In the genomic region with DNA sequence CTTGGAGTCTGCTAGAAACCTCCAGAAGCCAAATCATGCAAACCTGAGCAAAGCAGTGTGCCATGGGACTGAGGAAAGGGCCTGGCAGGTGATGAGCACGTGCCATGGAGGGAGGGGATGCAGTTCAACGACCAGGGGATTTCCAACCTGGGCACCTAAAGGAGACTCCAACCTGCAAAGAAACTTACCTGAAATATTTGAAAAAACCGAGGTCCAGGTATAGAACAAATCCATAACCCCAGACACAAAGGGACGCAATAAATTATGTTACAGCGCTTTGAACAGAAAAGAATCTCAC, we compare ENCODE assay signal across 16 cellular contexts. TPM values are rescaled to one million over a fixed set of nuclear protein-coding genes. Genes with fewer than 3 reads are reported as not detected.
DNase-seq lines count a peak whose midpoint lies in the region; ATAC-seq, FAIRE-seq and TF ChIP-seq lines count a peak whose summit lies in the region.
"Had no signal": no experiment of that assay in that cellular context is flagged by ENCODE, and none has a peak within 500 bp of the region (broad histone marks: within the 10 kb centered on the region; RNA-seq: fewer than 3 reads in every experiment).

No MANE protein-coding gene starts in this region.

- no peaks in the 10 kb centered on the region for H3K9me3 Mint-ChIP-seq in CD4-positive, alpha-beta T cell
- peaks cover 2% of the 10 kb centered on the region for H3K9me3 Mint-ChIP-seq in activated T-helper 1 cell treated with anti-CD3 and anti-CD28 coated beads, Interleukin-12 subunit alpha, Interleukin-12 subunit beta, Interleukin-2, Interleukin-4 antibody, amounts not matched to agents 30 ng/mL and 10 ng/mL and 1 ng/mL, durations not matched to agents 14 hours and 24 hours and 36 hours
- H3K9me3 Mint-ChIP-seq: CD14-positive monocyte had no signal

- H4K91ac ChIP-seq in H1 (replicated peaks; ENCODE audit: insufficient read length, low read length) = peak overlapping the region; percentile 42

- TF ChIP-seq RAD21 in H1 (IDR thresholded peaks at IDR 0.05 in 1 of 2, conservative IDR thresholded peaks at IDR 0.05 in 1 of 2; ENCODE audit: low read depth in 2 of 2, low read length in 2 of 2) = no peak

- H3K4me1 Mint-ChIP-seq in CD4-positive, alpha-beta T cell (ENCODE audit: low read depth) = peaks cover 66% of the 10 kb centered on the region
- peaks cover 62% of the 10 kb centered on the region for H3K4me1 Mint-ChIP-seq in activated T-helper 1 cell treated with anti-CD3 and anti-CD28 coated beads, Interleukin-12 subunit alpha, Interleukin-12 subunit beta, Interleukin-2, Interleukin-4 antibody, amounts not matched to agents 30 ng/mL and 10 ng/mL and 1 ng/mL, durations not matched to agents 14 hours and 24 hours and 36 hours (ENCODE audit: low read depth)

- no peak overlapping the region for H2BK15ac ChIP-seq in H1 (ENCODE audit: low read length)

- H3K27me3 ChIP-seq in CD4-positive, alpha-beta T cell (ENCODE audit: control insufficient read depth, insufficient read depth, low read length) = no peaks in the 10 kb centered on the region
- no peaks in the 10 kb centered on the region for H3K27me3 ChIP-seq in H1 (replicated peaks in 1 of 4; ENCODE audit: control insufficient read depth in 3 of 4, extremely low read depth in 1 of 4, insufficient read depth in 3 of 4, low read length in 3 of 4)
- H3K27me3 ChIP-seq: SJSA1 had no signal

- no peaks in the 10 kb centered on the region for H3K79me1 ChIP-seq in H1 (ENCODE audit: low read depth, low read length)

- CTCF ChIA-PET in CD4-positive, alpha-beta T cell (lab: Charles Lee) = no interaction called here
- CTCF ChIA-PET in H1 (lab: Charles Lee; ENCODE audit: partially characterized antibody) = interaction anchor here (1.1 to 4.2 kb wide), 7 partner anchors 18 to 153 kb away, joined by 3 to 19 read pairs (median 7); no protein-coding TSS in a partner anchor

- TF ChIP-seq CTCF in CD4-positive, alpha-beta T cell (IDR thresholded peaks at IDR 0.05) = no peak
- TF ChIP-seq CTCF in H1 (IDR thresholded peaks at IDR 0.05; ENCODE audit: control extremely low read depth in 1 of 3, insufficient read depth in 1 of 3, low read depth in 1 of 3, low read length in 3 of 3) = no peak

- TF ChIP-seq EP300 in H1 (IDR thresholded peaks at IDR 0.05; ENCODE audit: borderline replicate concordance in 1 of 2, low read depth in 2 of 2, low read length in 2 of 2) = no peak

- H2AFZ ChIP-seq in H1 (ENCODE audit: low read length) = no peak overlapping the region

- no peak overlapping the region for H3K9ac ChIP-seq in H1 (replicated peaks in 1 of 4; ENCODE audit: extremely low read depth in 1 of 4, low read depth in 3 of 4, low read length in 3 of 4)

- no peak for TF ChIP-seq POLR2A in H1 (IDR thresholded peaks at IDR 0.05; ENCODE audit: control extremely low read depth in 1 of 2, low read depth in 2 of 2, low read length in 2 of 2)

- H3K79me2 ChIP-seq in H1 (ENCODE audit: control insufficient read depth in 1 of 2, insufficient read depth in 2 of 2, low read length in 2 of 2) = no peaks in the 10 kb centered on the region

- no peak overlapping the region for H2BK120ac ChIP-seq in H1 (replicated peaks; ENCODE audit: low read depth, low read length)

- H3K27me3 Mint-ChIP-seq in CD4-positive, alpha-beta T cell = no peaks in the 10 kb centered on the region
- no peaks in the 10 kb centered on the region for H3K27me3 Mint-ChIP-seq in activated T-helper 1 cell treated with anti-CD3 and anti-CD28 coated beads, Interleukin-12 subunit alpha, Interleukin-12 subunit beta, Interleukin-2, Interleukin-4 antibody, amounts not matched to agents 30 ng/mL and 10 ng/mL and 1 ng/mL, durations not matched to agents 14 hours and 24 hours and 36 hours (ENCODE audit: insufficient read depth)

- H2AK5ac ChIP-seq in H1 (ENCODE audit: low read depth, low read length) = no peak overlapping the region

- no peak overlapping the region for H3K18ac ChIP-seq in H1 (ENCODE audit: extremely low read depth, low read length)

- intact Hi-C loops in CD4-positive, alpha-beta T cell (cut with DNase I, micrococcal nuclease) = loop anchor here in 1 of 2 experiments (10.0 kb wide), 1 partner anchor 178 kb away; no protein-coding TSS in a partner anchor
- intact Hi-C loops in activated T-helper 1 cell treated with anti-CD3 and anti-CD28 coated beads, Interleukin-12 subunit alpha, Interleukin-12 subunit beta, Interleukin-2, Interleukin-4 antibody, amounts not matched to agents 30 ng/mL and 10 ng/mL and 1 ng/mL, durations not matched to agents 14 hours and 24 hours and 36 hours (cut with micrococcal nuclease) = no loop called here

- no peak overlapping the region for H3K56ac ChIP-seq in H1 (replicated peaks; ENCODE audit: insufficient read length, low read depth, low read length)

- H3K27ac ChIP-seq in CD4-positive, alpha-beta T cell (ENCODE audit: low read depth, low read length) = peak overlapping the region; percentile 95
- H3K27ac ChIP-seq in H1 (ENCODE audit: low read depth, low read length) = no peak overlapping the region
- H3K27ac ChIP-seq: SJSA1 had no signal

- H2BK12ac ChIP-seq in H1 (ENCODE audit: low read depth, low read length) = no peak overlapping the region

- no peak overlapping the region for H2BK5ac ChIP-seq in H1 (ENCODE audit: low read depth, low read length)

- peaks cover 0 to 3% of the 10 kb centered on the region in 2 experiments for H4K20me1 ChIP-seq in H1 (replicated peaks in 1 of 2; ENCODE audit: control insufficient read depth in 1 of 2, insufficient read depth in 2 of 2, low read length in 2 of 2)

- H3K9me3 ChIP-seq in CD4-positive, alpha-beta T cell (ENCODE audit: control insufficient read depth, low read length) = no peaks in the 10 kb centered on the region
- H3K9me3 ChIP-seq in H1 (ENCODE audit: insufficient read depth in 2 of 2, low read depth in 1 of 2, low read length in 1 of 2) = no peaks in the 10 kb centered on the region

- H4K5ac ChIP-seq in H1 (ENCODE audit: insufficient read length, low read depth, low read length) = no peak overlapping the region

- H3K14ac ChIP-seq in H1 (ENCODE audit: insufficient read length) = no peak overlapping the region

- H2BK20ac ChIP-seq in H1 (ENCODE audit: low read length) = 0 out of 2 replicates have a peak overlapping the region, but pooled peaks have one; percentile 61

- H3K4ac ChIP-seq in H1 (replicated peaks; ENCODE audit: insufficient read length, low read depth, low read length) = no peak overlapping the region

- no peaks in the 10 kb centered on the region for H3K36me3 ChIP-seq in H1 (ENCODE audit: control insufficient read depth in 2 of 4, insufficient read depth in 4 of 4, low read length in 3 of 4)
- H3K36me3 ChIP-seq: SJSA1 had no signal

- ATAC-seq in CD4-positive, alpha-beta T cell (ENCODE audit: poor library complexity) = no peak
- no peak for ATAC-seq in GM18870 (IDR thresholded peaks at IDR 0.05; ENCODE audit: unreplicated experiment)

- H3K4me3 Mint-ChIP-seq in CD4-positive, alpha-beta T cell = no peak overlapping the region
- H3K4me3 Mint-ChIP-seq in activated T-helper 1 cell treated with anti-CD3 and anti-CD28 coated beads, Interleukin-12 subunit alpha, Interleukin-12 subunit beta, Interleukin-2, Interleukin-4 antibody, amounts not matched to agents 30 ng/mL and 10 ng/mL and 1 ng/mL, durations not matched to agents 14 hours and 24 hours and 36 hours = no peak overlapping the region
- H3K4me3 Mint-ChIP-seq: CD14-positive monocyte, HFFc6 had no signal

- peak; percentile 46 for DNase-seq in activated CD8-positive, alpha-beta memory T cell treated with anti-CD3 and anti-CD28 coated beads, Interleukin-2, amount 50 U/mL, for 48 hours
- DNase-seq in activated CD8-positive, alpha-beta memory T cell treated with anti-CD3 and anti-CD28 coated beads, Interleukin-2, amount 50 U/mL, for 4 hours = no peak
- no peak for DNase-seq in CD4-positive, alpha-beta T cell
- no peak for DNase-seq in activated T-helper 1 cell treated with anti-CD3 and anti-CD28 coated beads, Interleukin-12 subunit alpha, Interleukin-12 subunit beta, Interleukin-2, Interleukin-4 antibody, amounts not matched to agents 30 ng/mL and 10 ng/mL and 1 ng/mL, durations not matched to agents 14 hours and 24 hours and 36 hours (ENCODE audit: low spot score)
- no peak for DNase-seq in H1 (ENCODE audit: low read depth in 1 of 2, low spot score in 2 of 2)
- no peak for DNase-seq in putamen (ENCODE audit: low spot score)
- DNase-seq: Calu3, HFFc6, NCI-H1105, NCI-H2081, NCI-H446 treated with DMSO at 0.1 percent for 48 hours, NCI-H69 had no signal

- H3K23ac ChIP-seq in H1 (ENCODE audit: insufficient read length) = no peak overlapping the region

- H3K4me3 ChIP-seq in H1 (ENCODE audit: extremely low read depth in 1 of 4, insufficient read depth in 2 of 4, low read depth in 3 of 4, low read length in 4 of 4) = no peak overlapping the region
- H3K4me3 ChIP-seq: SJSA1 had no signal

- peaks cover 0 to 3% (median 1%) of the 10 kb centered on the region in 4 experiments; a peak in 4 of 7 replicates for H3K4me1 ChIP-seq in H1 (replicated peaks in 1 of 4; ENCODE audit: control insufficient read depth in 3 of 4, insufficient read depth in 4 of 4, low read length in 3 of 4)

- 94% methylated on average over 5 of the region's 5 CpGs; no CpG with 5 or more reads in 1 of the 2 experiments for WGBS in H1 (ENCODE audit: extremely low coverage in 1 of 2, insufficient coverage in 1 of 2, insufficient read length in 1 of 2, insufficient replicate concordance in 2 of 2, low coverage in 1 of 2, low lambda C conversion rate in 2 of 2, missing lambda C conversion rate in 1 of 2), 2 experiments

- H3K36me3 Mint-ChIP-seq in CD4-positive, alpha-beta T cell (ENCODE audit: low read depth) = peaks cover 9% of the 10 kb centered on the region
- H3K36me3 Mint-ChIP-seq in activated T-helper 1 cell treated with anti-CD3 and anti-CD28 coated beads, Interleukin-12 subunit alpha, Interleukin-12 subunit beta, Interleukin-2, Interleukin-4 antibody, amounts not matched to agents 30 ng/mL and 10 ng/mL and 1 ng/mL, durations not matched to agents 14 hours and 24 hours and 36 hours (ENCODE audit: low read depth) = peaks cover 46% of the 10 kb centered on the region
- H3K36me3 Mint-ChIP-seq: CD14-positive monocyte had no signal

- H3K23me2 ChIP-seq in H1 (ENCODE audit: low read depth, low read length) = peaks cover 6% of the 10 kb centered on the region

- H4K8ac ChIP-seq in H1 (ENCODE audit: extremely low read depth, insufficient read depth, low read length) = no peak overlapping the region

- H3K27ac Mint-ChIP-seq in CD4-positive, alpha-beta T cell = no peak overlapping the region
- peak overlapping the region; percentile 62 for H3K27ac Mint-ChIP-seq in activated T-helper 1 cell treated with anti-CD3 and anti-CD28 coated beads, Interleukin-12 subunit alpha, Interleukin-12 subunit beta, Interleukin-2, Interleukin-4 antibody, amounts not matched to agents 30 ng/mL and 10 ng/mL and 1 ng/mL, durations not matched to agents 14 hours and 24 hours and 36 hours
- H3K27ac Mint-ChIP-seq: CD14-positive monocyte, HFFc6 had no signal

- no peak overlapping the region for H3K4me2 ChIP-seq in H1 (ENCODE audit: insufficient read depth in 1 of 2, low read depth in 2 of 2, low read length in 2 of 2)

- POLR2A ChIA-PET in CD4-positive, alpha-beta T cell (lab: Charles Lee) = interaction anchor here (1.5 kb wide), 1 partner anchor 14 kb away, joined by 4 read pairs; no protein-coding TSS in a partner anchor
- POLR2A ChIA-PET in H1 (lab: Charles Lee; ENCODE audit: partially characterized antibody) = interaction anchor here (1.1 kb wide), 1 partner anchor 20 kb away, joined by 3 read pairs; no protein-coding TSS in a partner anchor

- no peak for FAIRE-seq in H1 (lab: Jason Lieb, UNC)

RNA-seq across cellular contexts. Expression of a gene that starts 8.9 kb away (rescaled TPM):
- 10 to 100 TPM; 59.7 to 60.8 TPM for total RNA-seq in CD4-positive, alpha-beta T cell
- 69.1 and 70.8 TPM in 2 replicates for total RNA-seq in activated T-helper 1 cell treated with anti-CD3 and anti-CD28 coated beads, Interleukin-12 subunit alpha, Interleukin-12 subunit beta, Interleukin-2, Interleukin-4 antibody, amounts not matched to agents 30 ng/mL and 10 ng/mL and 1 ng/mL, durations not matched to agents 14 hours and 24 hours and 36 hours
- total RNA-seq in H1 (2021; fragmentation: NEBNext Ultra II Directional; extraction: Animal tissue kit (Norgen Biotek cat#: 25700)) = not detected in 2 replicates
- polyA plus RNA-seq in H1 (2011; rRNA removed) = not detected in 2 replicates
- polyA plus RNA-seq in H1 (2011; cell fraction: cytosol; rRNA removed) = not detected
- polyA plus RNA-seq in H1 (2011; cell fraction: nucleus; rRNA removed) = not detected
- polyA plus RNA-seq in H1 (2012, experiment 1 of 2) = not detected in 4 replicates
- not detected for polyA plus RNA-seq in H1 (2012, experiment 2 of 2)
- polyA plus RNA-seq in H1 (2013, experiment 1 of 2) = not detected
- not detected for polyA plus RNA-seq in H1 (2013, experiment 2 of 2)
- 0.19 TPM in 1 of 2 replicates, not detected in the other for polyA minus RNA-seq in H1 (2011; rRNA and poly(A)+ RNA removed)
- polyA minus RNA-seq in H1 (2011; cell fraction: cytosol; rRNA and poly(A)+ RNA removed) = not detected
- polyA minus RNA-seq in H1 (2011; cell fraction: nucleus; rRNA and poly(A)+ RNA removed) = not detected
- total RNA-seq: Calu3, H7, HFFc6, SJSA1 had no signal
- polyA plus RNA-seq: CD14-positive monocyte had no signal

RNA-seq across cellular contexts. Expression of a gene that starts 16.7 kb away (rescaled TPM):
- total RNA-seq in CD4-positive, alpha-beta T cell = 1 to 10 TPM; 1.5 TPM
- 33.7 and 41.3 TPM in 2 replicates for total RNA-seq in activated T-helper 1 cell treated with anti-CD3 and anti-CD28 coated beads, Interleukin-12 subunit alpha, Interleukin-12 subunit beta, Interleukin-2, Interleukin-4 antibody, amounts not matched to agents 30 ng/mL and 10 ng/mL and 1 ng/mL, durations not matched to agents 14 hours and 24 hours and 36 hours
- total RNA-seq in H1 (2021; fragmentation: NEBNext Ultra II Directional; extraction: Animal tissue kit (Norgen Biotek cat#: 25700)) = not detected in 2 replicates
- 0.38 and 0.75 TPM in 2 replicates for polyA plus RNA-seq in H1 (2011; rRNA removed)
- 0.61 TPM for polyA plus RNA-seq in H1 (2011; cell fraction: cytosol; rRNA removed)
- polyA plus RNA-seq in H1 (2011; cell fraction: nucleus; rRNA removed) = 0.63 TPM
- 0.19 to 0.52 TPM (median 0.36 TPM) in 3 of 4 replicates, not detected in the other for polyA plus RNA-seq in H1 (2012, experiment 1 of 2)
- 0.16 TPM for polyA plus RNA-seq in H1 (2012, experiment 2 of 2)
- 0.06 TPM for polyA plus RNA-seq in H1 (2013, experiment 1 of 2)
- 0.13 TPM for polyA plus RNA-seq in H1 (2013, experiment 2 of 2)
- 0.44 and 0.63 TPM in 2 replicates for polyA minus RNA-seq in H1 (2011; rRNA and poly(A)+ RNA removed)
- not detected for polyA minus RNA-seq in H1 (2011; cell fraction: cytosol; rRNA and poly(A)+ RNA removed)
- polyA minus RNA-seq in H1 (2011; cell fraction: nucleus; rRNA and poly(A)+ RNA removed) = 1.3 TPM
- total RNA-seq: H7, HFFc6 had no signal

RNA-seq across cellular contexts. Expression of a gene that starts 46.2 kb away (rescaled TPM):
- total RNA-seq in CD4-positive, alpha-beta T cell = not detected
- total RNA-seq in activated T-helper 1 cell treated with anti-CD3 and anti-CD28 coated beads, Interleukin-12 subunit alpha, Interleukin-12 subunit beta, Interleukin-2, Interleukin-4 antibody, amounts not matched to agents 30 ng/mL and 10 ng/mL and 1 ng/mL, durations not matched to agents 14 hours and 24 hours and 36 hours = not detected in 2 replicates
- total RNA-seq in H1 (2021; fragmentation: NEBNext Ultra II Directional; extraction: Animal tissue kit (Norgen Biotek cat#: 25700)) = not detected in 2 replicates
- polyA plus RNA-seq in H1 (2011; rRNA removed) = not detected in 2 replicates
- not detected for polyA plus RNA-seq in H1 (2011; cell fraction: cytosol; rRNA removed)
- polyA plus RNA-seq in H1 (2011; cell fraction: nucleus; rRNA removed) = not detected
- not detected in 4 replicates for polyA plus RNA-seq in H1 (2012, experiment 1 of 2)
- not detected for polyA plus RNA-seq in H1 (2012, experiment 2 of 2)
- polyA plus RNA-seq in H1 (2013, experiment 1 of 2) = not detected
- not detected for polyA plus RNA-seq in H1 (2013, experiment 2 of 2)
- not detected in 2 replicates for polyA minus RNA-seq in H1 (2011; rRNA and poly(A)+ RNA removed)
- not detected for polyA minus RNA-seq in H1 (2011; cell fraction: cytosol; rRNA and poly(A)+ RNA removed)
- polyA minus RNA-seq in H1 (2011; cell fraction: nucleus; rRNA and poly(A)+ RNA removed) = not detected
- total RNA-seq: Calu3, H7, HFFc6, SJSA1 had no signal
- polyA plus RNA-seq: CD14-positive monocyte had no signal

Comparison
In these comparisons a context has a peak if more than half of its experiments do, and no peak if none do; other contexts are left out.
1. RNA of a gene that starts 8.9 kb away (total RNA-seq): 69.1 to 70.8 TPM in activated T-helper 1 cell treated with anti-CD3 and anti-CD28 coated beads, Interleukin-12 subunit alpha, Interleukin-12 subunit beta, Interleukin-2, Interleukin-4 antibody, amounts not matched to agents 30 ng/mL and 10 ng/mL and 1 ng/mL, durations not matched to agents 14 hours and 24 hours and 36 hours and 59.7 to 60.8 TPM in CD4-positive, alpha-beta T cell; not detected in H1; every median in the first group is over 10 times any median in the second.
2. RNA of a gene that starts 16.7 kb away (total RNA-seq): 33.7 to 41.3 TPM in activated T-helper 1 cell treated with anti-CD3 and anti-CD28 coated beads, Interleukin-12 subunit alpha, Interleukin-12 subunit beta, Interleukin-2, Interleukin-4 antibody, amounts not matched to agents 30 ng/mL and 10 ng/mL and 1 ng/mL, durations not matched to agents 14 hours and 24 hours and 36 hours; 1.5 TPM in CD4-positive, alpha-beta T cell and not detected in H1; every median in the first group is over 10 times any median in the second.